12 cellular contexts compared by ENCODE assay signal in genomic region chr2:67526283-67526682, GRCh38.
DNase-seq lines count a peak whose midpoint lies in the region; ATAC-seq, FAIRE-seq and TF ChIP-seq lines count a peak whose summit lies in the region.
"Had no signal": no experiment of that assay in that cellular context is flagged by ENCODE, and none has a peak within 500 bp of the region (broad histone marks: within the 10 kb centered on the region; RNA-seq: fewer than 3 reads in every experiment).

No MANE protein-coding gene starts in this region.

- no peak overlapping the region for H4K5ac ChIP-seq in H1 (ENCODE audit: insufficient read length, low read depth, low read length)

- H2AFZ ChIP-seq in H1 (ENCODE audit: low read length) = no peak overlapping the region
- H2AFZ ChIP-seq in keratinocyte (ENCODE audit: control insufficient read depth, low read length) = no peak overlapping the region

- no peak for TF ChIP-seq CTCF in A673 (conservative IDR thresholded peaks at IDR 0.05; ENCODE audit: low read depth, low read length)
- no peak for TF ChIP-seq CTCF in H1 (IDR thresholded peaks at IDR 0.05; ENCODE audit: control extremely low read depth in 1 of 3, insufficient read depth in 1 of 3, low read depth in 1 of 3, low read length in 3 of 3)
- no peak for TF ChIP-seq CTCF in keratinocyte (optimal IDR thresholded peaks at IDR 0.05 in 1 of 3, IDR thresholded peaks at IDR 0.05 in 1 of 3, conservative IDR thresholded peaks at IDR 0.05 in 1 of 3; ENCODE audit: extremely low read depth in 1 of 3, insufficient read depth in 2 of 3, low read length in 3 of 3)
- no peak for TF ChIP-seq CTCF in colonic mucosa (IDR thresholded peaks at IDR 0.05)

- no peaks in the 10 kb centered on the region for H3K9me1 ChIP-seq in keratinocyte (ENCODE audit: control insufficient read depth, extremely low read depth, insufficient read depth, low read length)

- WGBS in H1 (ENCODE audit: extremely low coverage in 1 of 2, insufficient coverage in 1 of 2, insufficient read length in 1 of 2, insufficient replicate concordance in 2 of 2, low coverage in 1 of 2, low lambda C conversion rate in 2 of 2, missing lambda C conversion rate in 1 of 2), 2 experiments = 93% methylated on average over 4 of the region's 4 CpGs; no CpG with 5 or more reads in 1 of the 2 experiments

- dilution Hi-C loops in keratinocyte (cut with MboI; ENCODE audit: extremely low pct_ligation_motif_present, low sequenced_read_pairs) = no loop called here

- no peaks in the 10 kb centered on the region for H3K79me1 ChIP-seq in H1 (ENCODE audit: low read depth, low read length)

- H3K14ac ChIP-seq in H1 (ENCODE audit: insufficient read length) = no peak overlapping the region

- H3K4me1 ChIP-seq in A673 (ENCODE audit: insufficient read depth, low read length, poor library complexity, severe bottlenecking) = peaks cover 6% of the 10 kb centered on the region
- no peaks in the 10 kb centered on the region for H3K4me1 ChIP-seq in H1 (replicated peaks in 1 of 4; ENCODE audit: control insufficient read depth in 3 of 4, insufficient read depth in 4 of 4, low read length in 3 of 4)
- peaks cover 3% of the 10 kb centered on the region for H3K4me1 ChIP-seq in keratinocyte (ENCODE audit: control insufficient read depth, extremely low read depth, insufficient read depth, low read length)
- no peaks in the 10 kb centered on the region for H3K4me1 ChIP-seq in colonic mucosa
- H3K4me1 ChIP-seq: suprapubic skin had no signal

- no peak overlapping the region for H3K18ac ChIP-seq in H1 (ENCODE audit: extremely low read depth, low read length)

- H3K4me2 ChIP-seq in H1 (ENCODE audit: insufficient read depth in 1 of 2, low read depth in 2 of 2, low read length in 2 of 2) (no peak overlapping the region), keratinocyte (ENCODE audit: control insufficient read depth, extremely low read depth, insufficient read depth, low read depth, low read length) (peak overlapping the region; percentile 6)

- no peak overlapping the region for H2BK5ac ChIP-seq in H1 (ENCODE audit: low read depth, low read length)

- TF ChIP-seq EP300 in H1 (IDR thresholded peaks at IDR 0.05; ENCODE audit: borderline replicate concordance in 1 of 2, low read depth in 2 of 2, low read length in 2 of 2) = no peak

- no peak overlapping the region for H4K8ac ChIP-seq in H1 (ENCODE audit: extremely low read depth, insufficient read depth, low read length)

- no peak for TF ChIP-seq POLR2A in H1 (IDR thresholded peaks at IDR 0.05; ENCODE audit: control extremely low read depth in 1 of 2, low read depth in 2 of 2, low read length in 2 of 2)

- POLR2A ChIA-PET in A673 (lab: Charles Lee; ENCODE audit: low non-redundant PET) = no interaction called here
- POLR2A ChIA-PET in H1 (lab: Charles Lee; ENCODE audit: partially characterized antibody) = no interaction called here

- H4K20me1 ChIP-seq in H1 (replicated peaks in 1 of 2; ENCODE audit: control insufficient read depth in 1 of 2, insufficient read depth in 2 of 2, low read length in 2 of 2) (no peaks in the 10 kb centered on the region), keratinocyte (ENCODE audit: control insufficient read depth, extremely low read depth, insufficient read depth, low read length) (no peaks in the 10 kb centered on the region)

- intact Hi-C loops in A673 (cut with micrococcal nuclease; ENCODE audit: unreplicated experiment) (no loop called here), colonic mucosa (cut with DNase I) (no loop called here)

- H3K9ac ChIP-seq in H1 (replicated peaks in 1 of 4; ENCODE audit: extremely low read depth in 1 of 4, low read depth in 3 of 4, low read length in 3 of 4) = no peak overlapping the region
- H3K9ac ChIP-seq in keratinocyte (ENCODE audit: control insufficient read depth, extremely low read depth, insufficient read depth, low read length) = no peak overlapping the region
- no peak overlapping the region for H3K9ac ChIP-seq in colonic mucosa (ENCODE audit: low read depth in 2 of 2, low read length in 2 of 2)

- H3K27ac ChIP-seq in A673 (ENCODE audit: low read depth, low read length, poor library complexity, severe bottlenecking) (peak overlapping the region; percentile 1), H1 (ENCODE audit: low read depth, low read length) (no peak overlapping the region), keratinocyte (ENCODE audit: control insufficient read depth, insufficient read depth, low read length) (no peak overlapping the region), colonic mucosa (no peak overlapping the region)
- H3K27ac ChIP-seq: epithelial cell of prostate, suprapubic skin had no signal

- FAIRE-seq in H1 (lab: Jason Lieb, UNC) = no peak
- FAIRE-seq in keratinocyte (lab: Jason Lieb, UNC) = no peak

- no peak overlapping the region for H2BK15ac ChIP-seq in H1 (ENCODE audit: low read length)

- no peak overlapping the region for H3K4ac ChIP-seq in H1 (replicated peaks; ENCODE audit: insufficient read length, low read depth, low read length)

- H3K36me3 ChIP-seq in A673 (ENCODE audit: insufficient read depth, low read length, poor library complexity, severe bottlenecking) = no peaks in the 10 kb centered on the region
- H3K36me3 ChIP-seq in H1 (ENCODE audit: control insufficient read depth in 2 of 4, insufficient read depth in 4 of 4, low read length in 3 of 4) = no peaks in the 10 kb centered on the region
- H3K36me3 ChIP-seq in keratinocyte (ENCODE audit: control insufficient read depth in 2 of 2, extremely low read depth in 1 of 2, insufficient read depth in 2 of 2, low read length in 2 of 2) = no peaks in the 10 kb centered on the region
- no peaks in the 10 kb centered on the region for H3K36me3 ChIP-seq in colonic mucosa
- H3K36me3 ChIP-seq: suprapubic skin had no signal

- DNase-seq in A673 (ENCODE audit: low spot score) = peak; percentile 62
- DNase-seq in HT1080 (ENCODE audit: low read depth) = peak; percentile 4
- DNase-seq in H1 (ENCODE audit: low read depth in 1 of 2, low spot score in 2 of 2) = no peak
- no peak for DNase-seq in keratinocyte (ENCODE audit: low read depth, low spot score)
- no peak for DNase-seq in colonic mucosa
- no peak for DNase-seq in DMS153 treated with DMSO at 0.1 percent for 48 hours (lab: John Stamatoyannopoulos, UW; ENCODE audit: unreplicated experiment)
- DNase-seq: DMS 273 treated with DMSO at 0.1 percent for 48 hours, NCI-H1105 had no signal

- no peak overlapping the region for H2AK5ac ChIP-seq in H1 (ENCODE audit: low read depth, low read length)

- no peaks in the 10 kb centered on the region for H3K23me2 ChIP-seq in H1 (ENCODE audit: low read depth, low read length)

- H2BK12ac ChIP-seq in H1 (ENCODE audit: low read depth, low read length) = no peak overlapping the region

- no peak overlapping the region for H3K56ac ChIP-seq in H1 (replicated peaks; ENCODE audit: insufficient read length, low read depth, low read length)

- CTCF ChIA-PET in A673 (lab: Charles Lee) (interaction anchor here (1.0 kb wide), 1 partner anchor 124 kb away, joined by 3 read pairs; no protein-coding TSS in a partner anchor), H1 (lab: Charles Lee; ENCODE audit: partially characterized antibody) (interaction anchor here (0.6 kb wide), 1 partner anchor 680 kb away, joined by 5 read pairs; no protein-coding TSS in a partner anchor)

- no peak for TF ChIP-seq RAD21 in H1 (IDR thresholded peaks at IDR 0.05 in 1 of 2, conservative IDR thresholded peaks at IDR 0.05 in 1 of 2; ENCODE audit: low read depth in 2 of 2, low read length in 2 of 2)

- H2BK120ac ChIP-seq in H1 (replicated peaks; ENCODE audit: low read depth, low read length) = no peak overlapping the region

- BruUV-seq in A673 (replicated peaks; lab: Mats Ljungman, UMichigan) = no TSS peak

- no peak overlapping the region for H4K91ac ChIP-seq in H1 (replicated peaks; ENCODE audit: insufficient read length, low read length)

- H3K79me2 ChIP-seq in H1 (ENCODE audit: control insufficient read depth in 1 of 2, insufficient read depth in 2 of 2, low read length in 2 of 2) (no peaks in the 10 kb centered on the region), keratinocyte (ENCODE audit: control insufficient read depth, insufficient read depth, low read length) (no peaks in the 10 kb centered on the region)

- no peak overlapping the region for H3K4me3 ChIP-seq in A673 (ENCODE audit: low read depth, low read length, poor library complexity, severe bottlenecking)
- no peak overlapping the region for H3K4me3 ChIP-seq in H1 (ENCODE audit: extremely low read depth in 1 of 4, insufficient read depth in 2 of 4, low read depth in 3 of 4, low read length in 4 of 4)
- no peak overlapping the region for H3K4me3 ChIP-seq in keratinocyte (ENCODE audit: control insufficient read depth in 2 of 3, extremely low read depth in 1 of 3, insufficient read depth in 2 of 3, low read depth in 1 of 3, low read length in 3 of 3)
- H3K4me3 ChIP-seq in colonic mucosa = no peak overlapping the region
- H3K4me3 ChIP-seq: suprapubic skin had no signal

- no peaks in the 10 kb centered on the region for H3K9me3 ChIP-seq in A673 (ENCODE audit: low read depth, low read length, poor library complexity, severe bottlenecking)
- H3K9me3 ChIP-seq in H1 (ENCODE audit: insufficient read depth in 2 of 2, low read depth in 1 of 2, low read length in 1 of 2) = no peaks in the 10 kb centered on the region; a peak in 1 of 4 replicates
- no peaks in the 10 kb centered on the region for H3K9me3 ChIP-seq in keratinocyte (ENCODE audit: control insufficient read depth, low read depth, low read length)
- no peaks in the 10 kb centered on the region for H3K9me3 ChIP-seq in colonic mucosa
- H3K9me3 ChIP-seq: suprapubic skin had no signal

- no peak overlapping the region for H3K23ac ChIP-seq in H1 (ENCODE audit: insufficient read length)

- H2BK20ac ChIP-seq in H1 (ENCODE audit: low read length) = no peak overlapping the region

- H3K27me3 ChIP-seq in A673 (replicated peaks; ENCODE audit: insufficient read depth, low read depth, low read length, poor library complexity) (no peaks in the 10 kb centered on the region), H1 (replicated peaks in 1 of 4; ENCODE audit: control insufficient read depth in 3 of 4, extremely low read depth in 1 of 4, insufficient read depth in 3 of 4, low read length in 3 of 4) (no peaks in the 10 kb centered on the region), keratinocyte (ENCODE audit: control insufficient read depth, extremely low read depth, insufficient read depth, low read length) (no peaks in the 10 kb centered on the region), colonic mucosa (no peaks in the 10 kb centered on the region)
- H3K27me3 ChIP-seq: suprapubic skin had no signal

- ATAC-seq in GM21423 (IDR thresholded peaks at IDR 0.05; ENCODE audit: unreplicated experiment) = no peak
- no peak for ATAC-seq in HG03159 (IDR thresholded peaks at IDR 0.05; ENCODE audit: unreplicated experiment)

TF ChIP-seq in H1, 55 proteins besides CTCF, POLR2A, EP300 and RAD21:
- no peak for TF ChIP-seq CREB1 (IDR thresholded peaks at IDR 0.05)
- TF ChIP-seq CEBPB (IDR thresholded peaks at IDR 0.05; ENCODE audit: low read depth, low read length) = peak; percentile 73; the same call in 1 of the 2 replicates

Comparison
In these comparisons a context has a peak if more than half of its experiments do, and no peak if none do; other contexts are left out.
1. DNase-seq: peak in A673 (single experiment) and HT1080 (single experiment); none in H1 (0 of 2), keratinocyte (single experiment), colonic mucosa (single experiment) and DMS153 treated with DMSO at 0.1 percent for 48 hours (single experiment).